ENCODE assay signal across 21 cellular contexts in genomic region chr2:23387849-23388248, GRCh38. TPM values are rescaled to one million over a fixed set of nuclear protein-coding genes. Genes with fewer than 3 reads are reported as not detected.
DNase-seq lines count a peak whose midpoint lies in the region; ATAC-seq, FAIRE-seq and TF ChIP-seq lines count a peak whose summit lies in the region.
"Had no signal": no experiment of that assay in that cellular context is flagged by ENCODE, and none has a peak within 500 bp of the region (broad histone marks: within the 10 kb centered on the region; RNA-seq: fewer than 3 reads in every experiment).

No MANE protein-coding gene starts in this region.

- TF ChIP-seq POLR2A in A549 (IDR thresholded peaks at IDR 0.05; ENCODE audit: low read length), result no peak
- TF ChIP-seq POLR2A in HCT116 (IDR thresholded peaks at IDR 0.05; ENCODE audit: borderline replicate concordance, extremely low read depth, insufficient read depth, insufficient read length), result no peak

- H3K4me1 ChIP-seq in A549, result no peaks in the 10 kb centered on the region
- peaks cover 2 to 19% of the 10 kb centered on the region in 2 experiments; a peak in 3 of 4 replicates for H3K4me1 ChIP-seq in HCT116 (ENCODE audit: control insufficient read depth in 1 of 2, insufficient read depth in 2 of 2, low read length in 2 of 2)
- peaks cover 14% of the 10 kb centered on the region for H3K4me1 ChIP-seq in mesenchymal stem cell (ENCODE audit: control insufficient read depth, insufficient read depth, low read depth, low read length)
- H3K4me1 ChIP-seq in neuronal stem cell (ENCODE audit: control insufficient read depth in 2 of 2, insufficient read depth in 1 of 2, low read depth in 1 of 2, low read length in 2 of 2), result peaks cover 2% of the 10 kb centered on the region in 2 donors

- TF ChIP-seq CTCF in A549 (IDR thresholded peaks at IDR 0.05) (no peak), HCT116 (IDR thresholded peaks at IDR 0.05 in 2 of 3, conservative IDR thresholded peaks at IDR 0.05 in 1 of 3; ENCODE audit: borderline replicate concordance in 1 of 3, insufficient read depth in 1 of 3, low read depth in 2 of 3, low read length in 2 of 3) (no peak)

- H3K27ac Mint-ChIP-seq in activated T-helper 1 cell treated with anti-CD3 and anti-CD28 coated beads, Interleukin-12 subunit alpha, Interleukin-12 subunit beta, Interleukin-2, Interleukin-4 antibody, amounts not matched to agents 30 ng/mL and 10 ng/mL and 1 ng/mL, durations not matched to agents 14 hours and 24 hours and 36 hours, result no peak overlapping the region

- H3K4me3 ChIP-seq in A549, result no peak overlapping the region
- H3K4me3 ChIP-seq in HCT116 (replicated peaks in 1 of 2; ENCODE audit: low read depth in 1 of 2, low read length in 2 of 2), result no peak overlapping the region
- peak overlapping the region in 1 of 2 experiments; percentile 85 for H3K4me3 ChIP-seq in mesenchymal stem cell (ENCODE audit: insufficient read depth in 1 of 2, low read depth in 1 of 2, low read length in 2 of 2)
- H3K4me3 ChIP-seq in neuronal stem cell (ENCODE audit: low read length in 2 of 2), result no peak overlapping the region
- H3K4me3 ChIP-seq: lung had no signal

- RAD21 ChIA-PET in HCT116 (lab: Charles Lee; ENCODE audit: low non-redundant PET in 1 of 2, low total read pairs in 2 of 2, uncharacterized antibody in 2 of 2, unreplicated experiment in 2 of 2), result no interaction called here

- H3K36me3 Mint-ChIP-seq in activated T-helper 1 cell treated with anti-CD3 and anti-CD28 coated beads, Interleukin-12 subunit alpha, Interleukin-12 subunit beta, Interleukin-2, Interleukin-4 antibody, amounts not matched to agents 30 ng/mL and 10 ng/mL and 1 ng/mL, durations not matched to agents 14 hours and 24 hours and 36 hours (ENCODE audit: low read depth), result no peaks in the 10 kb centered on the region

- peak overlapping the region; percentile 3 for H3K4me3 Mint-ChIP-seq in activated T-helper 1 cell treated with anti-CD3 and anti-CD28 coated beads, Interleukin-12 subunit alpha, Interleukin-12 subunit beta, Interleukin-2, Interleukin-4 antibody, amounts not matched to agents 30 ng/mL and 10 ng/mL and 1 ng/mL, durations not matched to agents 14 hours and 24 hours and 36 hours

- TF ChIP-seq RAD21 in A549 (conservative IDR thresholded peaks at IDR 0.05 in 1 of 2, IDR thresholded peaks at IDR 0.05 in 1 of 2) (no peak), HCT116 (IDR thresholded peaks at IDR 0.05; ENCODE audit: low read depth) (no peak)

- no peak overlapping the region for H3K14ac ChIP-seq in mesenchymal stem cell (ENCODE audit: low read length in 2 of 2)
- no peak overlapping the region for H3K14ac ChIP-seq in neuronal stem cell (ENCODE audit: low read length)

- H3K9me3 Mint-ChIP-seq in activated T-helper 1 cell treated with anti-CD3 and anti-CD28 coated beads, Interleukin-12 subunit alpha, Interleukin-12 subunit beta, Interleukin-2, Interleukin-4 antibody, amounts not matched to agents 30 ng/mL and 10 ng/mL and 1 ng/mL, durations not matched to agents 14 hours and 24 hours and 36 hours, result no peaks in the 10 kb centered on the region
- H3K9me3 Mint-ChIP-seq: naive thymus-derived CD8-positive, alpha-beta T cell had no signal

- H4K8ac ChIP-seq in mesenchymal stem cell (ENCODE audit: low read length), result no peak overlapping the region
- H4K8ac ChIP-seq in neuronal stem cell (ENCODE audit: low read depth, low read length), result no peak overlapping the region

- H3K23ac ChIP-seq in mesenchymal stem cell (ENCODE audit: low read length in 2 of 2), result no peak overlapping the region
- no peak overlapping the region for H3K23ac ChIP-seq in neuronal stem cell (ENCODE audit: low read depth, low read length, poor library complexity)

- no peak overlapping the region for H2BK5ac ChIP-seq in mesenchymal stem cell (ENCODE audit: low read depth, low read length, poor library complexity, severe bottlenecking)
- no peak overlapping the region for H2BK5ac ChIP-seq in neuronal stem cell (ENCODE audit: low read length)

- FAIRE-seq in A549 (lab: Jason Lieb, UNC), result no peak
- FAIRE-seq: astrocyte, H1 had no signal

- H3K9me3 ChIP-seq in A549 (no peaks in the 10 kb centered on the region), HCT116 (ENCODE audit: control insufficient read depth in 1 of 2, insufficient read depth in 1 of 2, low read depth in 1 of 2, low read length in 2 of 2) (no peaks in the 10 kb centered on the region), mesenchymal stem cell (ENCODE audit: control insufficient read depth, low read length) (no peaks in the 10 kb centered on the region), neuronal stem cell (replicated peaks in 1 of 2; ENCODE audit: control insufficient read depth in 2 of 2, insufficient read depth in 1 of 2, low read depth in 1 of 2, low read length in 2 of 2) (no peaks in the 10 kb centered on the region)

- H3K9me2 ChIP-seq in HCT116 (ENCODE audit: insufficient read depth), result no peaks in the 10 kb centered on the region

- no peak for ATAC-seq in A549
- no peak for ATAC-seq in HCT116
- ATAC-seq in HG02571 (IDR thresholded peaks at IDR 0.05; ENCODE audit: unreplicated experiment), result no peak
- ATAC-seq: foreskin keratinocyte; naive thymus-derived CD8-positive, alpha-beta T cell had no signal

- H4K91ac ChIP-seq in mesenchymal stem cell (ENCODE audit: low read length) (no peak overlapping the region), neuronal stem cell (ENCODE audit: low read depth, low read length, poor library complexity) (no peak overlapping the region)

- no peak for DNase-seq in A549 (ENCODE audit: low read depth in 1 of 2, low spot score in 1 of 2)
- no peak for DNase-seq in HCT116 (ENCODE audit: low read depth, low spot score)
- no peak for DNase-seq in activated T-helper 1 cell treated with anti-CD3 and anti-CD28 coated beads, Interleukin-12 subunit alpha, Interleukin-12 subunit beta, Interleukin-2, Interleukin-4 antibody, amounts not matched to agents 30 ng/mL and 10 ng/mL and 1 ng/mL, durations not matched to agents 14 hours and 24 hours and 36 hours (ENCODE audit: low spot score)
- DNase-seq in mesenchymal stem cell, result no peak
- no peak for DNase-seq in neuronal stem cell (ENCODE audit: low spot score)
- DNase-seq in NCI-H1930 (lab: John Stamatoyannopoulos, UW), result no peak
- DNase-seq in SKM-1 treated with dmso at 0.1 percent for 144 hours (lab: John Stamatoyannopoulos, UW; ENCODE audit: unreplicated experiment), result no peak
- DNase-seq: activated naive CD4-positive, alpha-beta T cell treated with anti-CD3 and anti-CD28 coated beads, Interleukin-2, amount 50 U/mL, for 16 hours; activated T-cell treated with anti-CD3 and anti-CD28 coated beads, Interleukin-2, amount 50 U/mL, for 48 hours; C1 segment of cervical spinal cord; erythroblast; foreskin keratinocyte; naive thymus-derived CD8-positive, alpha-beta T cell; NCI-H1694 treated with DMSO at 0.1 percent for 48 hours; NCI-H774; posterior cingulate gyrus; Right ventricle myocardium superior had no signal

- H3K27me3 Mint-ChIP-seq in activated T-helper 1 cell treated with anti-CD3 and anti-CD28 coated beads, Interleukin-12 subunit alpha, Interleukin-12 subunit beta, Interleukin-2, Interleukin-4 antibody, amounts not matched to agents 30 ng/mL and 10 ng/mL and 1 ng/mL, durations not matched to agents 14 hours and 24 hours and 36 hours (ENCODE audit: insufficient read depth), result peaks cover 65% of the 10 kb centered on the region

- POLR2A ChIA-PET in A549 (lab: Yijun Ruan, JAX) (no interaction called here), HCT116 (lab: Charles Lee) (no interaction called here)

- no peak overlapping the region for H2BK12ac ChIP-seq in mesenchymal stem cell (ENCODE audit: low read length in 2 of 2)
- H2BK12ac ChIP-seq in neuronal stem cell (ENCODE audit: low read length), result no peak overlapping the region

- intact Hi-C loops in HCT116 (cut with micrococcal nuclease), result no loop called here
- intact Hi-C loops in activated T-helper 1 cell treated with anti-CD3 and anti-CD28 coated beads, Interleukin-12 subunit alpha, Interleukin-12 subunit beta, Interleukin-2, Interleukin-4 antibody, amounts not matched to agents 30 ng/mL and 10 ng/mL and 1 ng/mL, durations not matched to agents 14 hours and 24 hours and 36 hours (cut with micrococcal nuclease), result loop anchor here (2.0 to 5.0 kb wide), 2 partner anchors 64 to 101 kb away; no protein-coding TSS in a partner anchor

- H3K4me2 ChIP-seq in A549, result no peak overlapping the region
- H3K4me2 ChIP-seq in HCT116 (ENCODE audit: low read length), result no peak overlapping the region
- H3K4me2 ChIP-seq in mesenchymal stem cell (ENCODE audit: low read length, poor library complexity, severe bottlenecking), result no peak overlapping the region
- no peak overlapping the region for H3K4me2 ChIP-seq in neuronal stem cell (ENCODE audit: insufficient read depth, low read length, poor library complexity, severe bottlenecking)

- H3K36me3 ChIP-seq in HCT116 (ENCODE audit: control insufficient read depth in 1 of 2, insufficient read depth in 2 of 2, low read length in 2 of 2) (no peaks in the 10 kb centered on the region), mesenchymal stem cell (ENCODE audit: control insufficient read depth in 1 of 2, insufficient read depth in 2 of 2, low read depth in 1 of 2, low read length in 2 of 2) (no peaks in the 10 kb centered on the region), neuronal stem cell (replicated peaks in 1 of 2; ENCODE audit: control insufficient read depth in 2 of 2, insufficient read depth in 2 of 2, low read length in 2 of 2) (no peaks in the 10 kb centered on the region)

- CTCF ChIA-PET in A549 (lab: Yijun Ruan, JAX), result interaction anchor here (0.8 kb wide), 1 partner anchor 1443 kb away, joined by 4 read pairs; no protein-coding TSS in a partner anchor
- CTCF ChIA-PET in HCT116 (lab: Charles Lee), result no interaction called here

- no peak overlapping the region for H3K18ac ChIP-seq in mesenchymal stem cell (ENCODE audit: low read depth in 1 of 2, low read length in 2 of 2)
- no peak overlapping the region for H3K18ac ChIP-seq in neuronal stem cell (ENCODE audit: low read length)

- no peak overlapping the region for H3K9ac ChIP-seq in HCT116 (ENCODE audit: low read length)
- peak overlapping the region; percentile 78 for H3K9ac ChIP-seq in mesenchymal stem cell (ENCODE audit: low read length)
- H3K9ac ChIP-seq in neuronal stem cell (ENCODE audit: low read depth, low read length, poor library complexity), result no peak overlapping the region

- H2AK5ac ChIP-seq in mesenchymal stem cell (ENCODE audit: low read length, severe bottlenecking), result no peak overlapping the region
- H2AK5ac ChIP-seq in neuronal stem cell (ENCODE audit: low read depth, low read length), result no peak overlapping the region

- H3K27me3 ChIP-seq in HCT116 (ENCODE audit: insufficient read depth, low read length) (no peaks in the 10 kb centered on the region), mesenchymal stem cell (ENCODE audit: control insufficient read depth in 1 of 2, insufficient read depth in 1 of 2, low read length in 2 of 2) (no peaks in the 10 kb centered on the region), neuronal stem cell (ENCODE audit: control insufficient read depth in 3 of 3, insufficient read depth in 3 of 3, low read depth in 1 of 3, low read length in 3 of 3) (peaks cover 3 to 29% (median 26%) of the 10 kb centered on the region in 3 experiments)

- H3K4ac ChIP-seq in mesenchymal stem cell (ENCODE audit: low read depth in 1 of 2, low read length in 2 of 2) (no peak overlapping the region), neuronal stem cell (ENCODE audit: low read length) (no peak overlapping the region)

- no peaks in the 10 kb centered on the region for H4K20me1 ChIP-seq in HCT116 (ENCODE audit: insufficient read depth)

- H2BK120ac ChIP-seq in mesenchymal stem cell (ENCODE audit: low read depth, low read length) (no peak overlapping the region), neuronal stem cell (ENCODE audit: low read depth, low read length) (no peak overlapping the region)

- peaks cover 20% of the 10 kb centered on the region for H3K79me1 ChIP-seq in mesenchymal stem cell (replicated peaks; ENCODE audit: low read length, poor library complexity, severe bottlenecking)
- no peaks in the 10 kb centered on the region for H3K79me1 ChIP-seq in neuronal stem cell (ENCODE audit: low read depth, low read length)

- WGBS in A549 (ENCODE audit: missing lambda C conversion rate), result 66% methylated on average over 3 of the region's 3 CpGs
- 80% methylated on average over 2 of the region's 3 CpGs for WGBS in mesenchymal stem cell
- WGBS in neuronal stem cell (ENCODE audit: extremely low coverage in 2 of 2, insufficient read length in 2 of 2, insufficient replicate concordance in 1 of 2), 2 donors, result no CpG with 5 or more reads among the region's 3 CpGs

- H3K79me2 ChIP-seq in HCT116 (ENCODE audit: insufficient read depth, low read length), result peaks cover 61% of the 10 kb centered on the region

- no peak for TF ChIP-seq EP300 in A549 (IDR thresholded peaks at IDR 0.05)

- H3K4me1 Mint-ChIP-seq in activated T-helper 1 cell treated with anti-CD3 and anti-CD28 coated beads, Interleukin-12 subunit alpha, Interleukin-12 subunit beta, Interleukin-2, Interleukin-4 antibody, amounts not matched to agents 30 ng/mL and 10 ng/mL and 1 ng/mL, durations not matched to agents 14 hours and 24 hours and 36 hours (ENCODE audit: low read depth), result peaks cover 5% of the 10 kb centered on the region

- H2AFZ ChIP-seq in HCT116 (ENCODE audit: low read depth, low read length, poor library complexity, severe bottlenecking), result no peak overlapping the region
- H2AFZ ChIP-seq in mesenchymal stem cell (ENCODE audit: low read depth, low read length), result no peak overlapping the region
- H2AFZ ChIP-seq in neuronal stem cell (ENCODE audit: low read length), result no peak overlapping the region

- H2BK15ac ChIP-seq in mesenchymal stem cell (ENCODE audit: low read depth, poor library complexity, severe bottlenecking) (no peak overlapping the region), neuronal stem cell (ENCODE audit: low read length) (no peak overlapping the region)

- TSS peak; percentile 47 for BruUV-seq in HCT116 (replicated peaks; lab: Mats Ljungman, UMichigan)

- no peak overlapping the region for H3K27ac ChIP-seq in A549
- H3K27ac ChIP-seq in HCT116 (ENCODE audit: low read depth, low read length), result no peak overlapping the region
- no peak overlapping the region for H3K27ac ChIP-seq in mesenchymal stem cell (ENCODE audit: low read length, poor library complexity, severe bottlenecking)
- no peak overlapping the region for H3K27ac ChIP-seq in neuronal stem cell (replicated peaks; ENCODE audit: low read length)
- H3K27ac ChIP-seq: foreskin keratinocyte had no signal

RNA-seq across cellular contexts. Expression of gene KLHL29, which starts 2.9 kb away (rescaled TPM):
- polyA plus RNA-seq in A549 (2011; rRNA removed) (1.3 and 1.6 TPM in 2 replicates), A549 (2017; fragmentation: RNase III; extraction: RNeasy Plus Mini Kit Qiagen cat#74134 plus additional on column Dnase treatment) (2.5 to 2.9 TPM (median 2.6 TPM) in 3 replicates)
- polyA plus RNA-seq in A549 (2012; cell fraction: cytosol; rRNA removed), result 1.3 and 2.0 TPM in 2 replicates
- 8.2 and 8.9 TPM in 2 replicates for polyA plus RNA-seq in A549 (2012; cell fraction: nucleus; rRNA removed)
- polyA minus RNA-seq in A549 (2011; rRNA and poly(A)+ RNA removed), result 1.4 and 2.0 TPM in 2 replicates
- 16.7 TPM for total RNA-seq in HCT116 (2021; ENCODE audit: unreplicated experiment)
- 13.5 and 18.3 TPM in 2 replicates for polyA plus RNA-seq in HCT116 (2012)
- 2.8 and 3.3 TPM in 2 replicates for total RNA-seq in activated T-helper 1 cell treated with anti-CD3 and anti-CD28 coated beads, Interleukin-12 subunit alpha, Interleukin-12 subunit beta, Interleukin-2, Interleukin-4 antibody, amounts not matched to agents 30 ng/mL and 10 ng/mL and 1 ng/mL, durations not matched to agents 14 hours and 24 hours and 36 hours
- polyA plus RNA-seq in mesenchymal stem cell (2013, experiment 1 of 2), result 11.5 TPM
- polyA plus RNA-seq in mesenchymal stem cell (2013, experiment 2 of 2), result 11.2 TPM
- polyA plus RNA-seq in neuronal stem cell (2013, experiment 1 of 2), result 3.0 TPM
- polyA plus RNA-seq in neuronal stem cell (2013, experiment 2 of 2), result 3.0 TPM
